ENCODE assay signal across 9 cellular contexts in the genomic region with DNA sequence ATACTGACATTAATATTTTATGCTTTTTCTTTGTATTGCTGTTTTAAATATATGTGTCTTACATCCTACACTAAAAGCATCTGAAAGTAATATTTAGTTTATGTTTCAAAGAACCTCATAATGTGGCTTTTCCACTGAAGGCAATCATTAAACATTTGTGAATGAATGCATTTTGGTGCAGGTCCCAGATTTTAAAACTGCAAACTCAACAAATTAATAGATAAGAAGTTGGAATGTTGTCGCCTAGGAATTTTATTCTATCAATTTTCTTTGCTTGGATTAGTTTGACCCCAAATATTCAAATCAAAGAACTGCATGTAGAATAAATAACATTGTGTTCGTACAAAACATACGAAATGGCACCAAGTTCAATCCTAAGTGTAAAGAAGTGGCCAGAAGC.
"Had no signal": no experiment of that assay in that cellular context is flagged by ENCODE, and none has a peak within 500 bp of the region (broad histone marks: within the 10 kb centered on the region; RNA-seq: fewer than 3 reads in every experiment).

No MANE protein-coding gene starts in this region.

- H3K9me3 ChIP-seq: HAP-1 had no signal

- H3K4me1 ChIP-seq: HAP-1 had no signal

- H3K27me3 Mint-ChIP-seq: IgD-negative memory B cell had no signal

- DNase-seq: GM23248, GOT3, H7, HFFc6, KG1 had no signal

- H3K9ac ChIP-seq: GM23248 had no signal

- ATAC-seq: HCT116 had no signal

- H3K4me3 Mint-ChIP-seq: HFFc6, IgD-negative memory B cell had no signal

- H3K9me3 Mint-ChIP-seq: HFFc6, IgD-negative memory B cell had no signal

- H2AFZ ChIP-seq: GM23248 had no signal

- H3K4me3 ChIP-seq: GM23248, HAP-1 had no signal

- H3K27ac ChIP-seq: GM23248, HL-60 had no signal

- H3K27ac Mint-ChIP-seq: HFFc6, IgD-negative memory B cell had no signal
